ENCODE assay signal across 1 cellular context in the genomic region with DNA sequence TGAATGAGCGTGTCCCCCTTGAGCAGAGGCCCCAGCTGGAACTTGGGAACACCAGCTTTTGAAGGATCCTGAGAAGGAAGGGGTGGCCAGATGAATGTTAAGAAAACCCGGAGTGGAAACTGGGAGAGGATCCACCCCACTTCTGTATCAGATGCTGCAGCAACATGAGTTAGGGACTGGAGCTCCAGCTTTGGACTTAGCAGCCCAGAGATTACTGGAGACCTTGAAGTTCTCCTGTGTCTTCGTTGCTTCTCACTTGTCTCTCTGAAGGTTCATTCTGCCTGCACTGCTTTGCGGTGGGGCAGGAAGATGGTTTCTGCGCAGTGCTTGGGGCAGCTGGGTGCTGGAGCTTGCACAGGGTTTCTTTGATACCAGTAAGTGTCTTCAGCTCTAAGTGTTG.
A peak's percentile ranks its signal among the peaks of the same experiment; 100 is the strongest.
TF ChIP-seq lines count a peak whose summit lies in the region.

No MANE protein-coding gene starts in this region.

TF ChIP-seq in GM23338, 12 proteins besides CTCF, POLR2A, EP300 and RAD21 (continued from another document):
- TF ChIP-seq, protein P1, sequence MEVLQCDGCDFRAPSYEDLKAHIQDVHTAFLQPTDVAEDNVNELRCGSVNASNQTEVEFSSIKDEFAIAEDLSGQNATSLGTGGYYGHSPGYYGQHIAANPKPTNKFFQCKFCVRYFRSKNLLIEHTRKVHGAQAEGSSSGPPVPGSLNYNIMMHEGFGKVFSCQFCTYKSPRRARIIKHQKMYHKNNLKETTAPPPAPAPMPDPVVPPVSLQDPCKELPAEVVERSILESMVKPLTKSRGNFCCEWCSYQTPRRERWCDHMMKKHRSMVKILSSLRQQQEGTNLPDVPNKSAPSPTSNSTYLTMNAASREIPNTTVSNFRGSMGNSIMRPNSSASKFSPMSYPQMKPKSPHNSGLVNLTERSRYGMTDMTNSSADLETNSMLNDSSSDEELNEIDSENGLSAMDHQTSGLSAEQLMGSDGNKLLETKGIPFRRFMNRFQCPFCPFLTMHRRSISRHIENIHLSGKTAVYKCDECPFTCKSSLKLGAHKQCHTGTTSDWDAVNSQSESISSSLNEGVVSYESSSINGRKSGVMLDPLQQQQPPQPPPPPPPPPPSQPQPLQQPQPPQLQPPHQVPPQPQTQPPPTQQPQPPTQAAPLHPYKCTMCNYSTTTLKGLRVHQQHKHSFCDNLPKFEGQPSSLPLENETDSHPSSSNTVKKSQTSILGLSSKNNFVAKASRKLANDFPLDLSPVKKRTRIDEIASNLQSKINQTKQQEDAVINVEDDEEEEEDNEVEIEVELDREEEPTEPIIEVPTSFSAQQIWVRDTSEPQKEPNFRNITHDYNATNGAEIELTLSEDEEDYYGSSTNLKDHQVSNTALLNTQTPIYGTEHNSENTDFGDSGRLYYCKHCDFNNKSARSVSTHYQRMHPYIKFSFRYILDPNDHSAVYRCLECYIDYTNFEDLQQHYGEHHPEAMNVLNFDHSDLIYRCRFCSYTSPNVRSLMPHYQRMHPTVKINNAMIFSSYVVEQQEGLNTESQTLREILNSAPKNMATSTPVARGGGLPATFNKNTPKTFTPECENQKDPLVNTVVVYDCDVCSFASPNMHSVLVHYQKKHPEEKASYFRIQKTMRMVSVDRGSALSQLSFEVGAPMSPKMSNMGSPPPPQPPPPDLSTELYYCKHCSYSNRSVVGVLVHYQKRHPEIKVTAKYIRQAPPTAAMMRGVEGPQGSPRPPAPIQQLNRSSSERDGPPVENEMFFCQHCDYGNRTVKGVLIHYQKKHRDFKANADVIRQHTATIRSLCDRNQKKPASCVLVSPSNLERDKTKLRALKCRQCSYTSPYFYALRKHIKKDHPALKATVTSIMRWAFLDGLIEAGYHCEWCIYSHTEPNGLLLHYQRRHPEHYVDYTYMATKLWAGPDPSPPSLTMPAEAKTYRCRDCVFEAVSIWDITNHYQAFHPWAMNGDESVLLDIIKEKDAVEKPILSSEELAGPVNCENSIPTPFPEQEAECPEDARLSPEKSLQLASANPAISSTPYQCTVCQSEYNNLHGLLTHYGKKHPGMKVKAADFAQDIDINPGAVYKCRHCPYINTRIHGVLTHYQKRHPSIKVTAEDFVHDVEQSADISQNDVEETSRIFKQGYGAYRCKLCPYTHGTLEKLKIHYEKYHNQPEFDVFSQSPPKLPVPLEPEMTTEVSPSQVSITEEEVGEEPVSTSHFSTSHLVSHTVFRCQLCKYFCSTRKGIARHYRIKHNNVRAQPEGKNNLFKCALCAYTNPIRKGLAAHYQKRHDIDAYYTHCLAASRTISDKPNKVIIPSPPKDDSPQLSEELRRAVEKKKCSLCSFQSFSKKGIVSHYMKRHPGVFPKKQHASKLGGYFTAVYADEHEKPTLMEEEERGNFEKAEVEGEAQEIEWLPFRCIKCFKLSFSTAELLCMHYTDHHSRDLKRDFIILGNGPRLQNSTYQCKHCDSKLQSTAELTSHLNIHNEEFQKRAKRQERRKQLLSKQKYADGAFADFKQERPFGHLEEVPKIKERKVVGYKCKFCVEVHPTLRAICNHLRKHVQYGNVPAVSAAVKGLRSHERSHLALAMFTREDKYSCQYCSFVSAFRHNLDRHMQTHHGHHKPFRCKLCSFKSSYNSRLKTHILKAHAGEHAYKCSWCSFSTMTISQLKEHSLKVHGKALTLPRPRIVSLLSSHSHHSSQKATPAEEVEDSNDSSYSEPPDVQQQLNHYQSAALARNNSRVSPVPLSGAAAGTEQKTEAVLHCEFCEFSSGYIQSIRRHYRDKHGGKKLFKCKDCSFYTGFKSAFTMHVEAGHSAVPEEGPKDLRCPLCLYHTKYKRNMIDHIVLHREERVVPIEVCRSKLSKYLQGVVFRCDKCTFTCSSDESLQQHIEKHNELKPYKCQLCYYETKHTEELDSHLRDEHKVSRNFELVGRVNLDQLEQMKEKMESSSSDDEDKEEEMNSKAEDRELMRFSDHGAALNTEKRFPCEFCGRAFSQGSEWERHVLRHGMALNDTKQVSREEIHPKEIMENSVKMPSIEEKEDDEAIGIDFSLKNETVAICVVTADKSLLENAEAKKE (CRISPR knock-in tag; IDR thresholded peaks at IDR 0.05) = peak; percentile 33; the same call in 1 of the 2 replicates
